ENCODE assay signal across 30 cellular contexts in the genomic region with DNA sequence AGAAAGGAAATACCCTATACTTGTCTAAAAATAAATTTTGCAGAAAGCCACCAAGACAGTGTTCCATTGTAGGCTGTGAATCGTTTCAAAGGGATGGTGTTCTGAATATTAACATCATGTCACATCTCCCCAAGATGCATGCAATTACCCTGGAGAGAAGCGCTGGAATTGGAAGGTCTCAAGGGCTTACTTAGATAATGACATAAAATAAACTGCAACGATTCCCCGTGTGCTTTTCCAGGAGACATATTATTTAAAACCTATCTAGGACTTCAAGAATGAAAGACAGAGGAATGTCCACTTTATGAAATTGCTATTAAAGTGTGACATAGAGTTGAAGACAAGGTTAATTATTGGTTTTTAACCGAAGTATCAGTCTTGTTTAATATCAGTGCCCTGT.
"Had no signal": no experiment of that assay in that cellular context is flagged by ENCODE, and none has a peak within 500 bp of the region (broad histone marks: within the 10 kb centered on the region; RNA-seq: fewer than 3 reads in every experiment).

No MANE protein-coding gene starts in this region.

- H3K4me1 Mint-ChIP-seq: immature natural killer cell; naive B cell; natural killer cell; stimulated activated naive B cell treated with anti-CD40 and anti-IgM and Interleukin-4, amounts not matched to agents 10 μg/mL and 1 μg/mL and 100 μg/mL, for 72 hours had no signal

- H3K36me3 Mint-ChIP-seq: immature natural killer cell; mesothelial cell of epicardium; naive B cell; natural killer cell; stimulated activated naive B cell treated with anti-CD40 and anti-IgM and Interleukin-4, amounts not matched to agents 10 μg/mL and 1 μg/mL and 100 μg/mL, for 72 hours had no signal

- H3K27me3 ChIP-seq: left lung, pancreas, testis, thyroid gland, transverse colon, upper lobe of left lung, vagina had no signal

- H3K4me3 Mint-ChIP-seq: immature natural killer cell; mesothelial cell of epicardium; naive B cell; natural killer cell; nephron progenitor cell; stimulated activated naive B cell treated with anti-CD40 and anti-IgM and Interleukin-4, amounts not matched to agents 10 μg/mL and 1 μg/mL and 100 μg/mL, for 72 hours had no signal

- H3K9me3 Mint-ChIP-seq: mesothelial cell of epicardium had no signal

- H3K4me1 ChIP-seq: left lung, lower lobe of right lung, pancreas, prostate gland, stomach, testis, transverse colon, vagina had no signal

- H3K36me3 ChIP-seq: left lung, lower lobe of right lung, pancreas, prostate gland, stomach, thyroid gland, transverse colon, upper lobe of left lung, vagina had no signal

- H3K9me3 ChIP-seq: left lung, lower lobe of right lung, pancreas, prostate gland, stomach, testis, thyroid gland, transverse colon, upper lobe of left lung, vagina had no signal

- DNase-seq: immature natural killer cell; kidney; left colon; left lung; lower lobe of right lung; mesendoderm; naive B cell; natural killer cell; nephron progenitor cell; nucleus accumbens; pancreas; posterior cingulate gyrus; retina; right cardiac atrium; stimulated activated CD4-positive, alpha-beta T cell treated with anti-CD3 and anti-CD28 coated beads, Interleukin-12 subunit alpha, Interleukin-12 subunit beta, amount 100 ng/mL, for 4 hours; stimulated activated CD4-positive, alpha-beta T cell treated with anti-CD3 and anti-CD28 coated beads, Interleukin-15, amount 100 ng/mL, for 24 hours; stimulated activated CD4-positive, alpha-beta T cell treated with anti-CD3 and anti-CD28 coated beads, Interleukin-2, amount 100 ng/mL, for 24 hours; stimulated activated CD4-positive, alpha-beta T cell treated with anti-CD3 and anti-CD28 coated beads, Interleukin-4, amount 100 ng/mL, for 1 hour; stimulated activated naive B cell treated with anti-CD40 and anti-IgM and Interleukin-4, amounts not matched to agents 10 μg/mL and 1 μg/mL and 100 μg/mL, for 72 hours; stimulated activated naive CD8-positive, alpha-beta T cell treated with anti-CD3 and anti-CD28 coated beads, Interleukin-15, Interleukin-2, amounts not matched to agents 100 U/mL and 50 U/mL, for 24 hours; stomach; testis; thyroid gland; transverse colon; upper lobe of left lung had no signal

- H3K27ac ChIP-seq: left lung, lower lobe of right lung, pancreas, prostate gland, skin epidermis, stomach, testis, thyroid gland, transverse colon, upper lobe of left lung, vagina had no signal

- ATAC-seq: left colon; left lung; lower lobe of right lung; natural killer cell; pancreas; right cardiac atrium; sciatic nerve; stimulated activated naive B cell treated with anti-CD40 and anti-IgM and Interleukin-4, amounts not matched to agents 10 μg/mL and 1 μg/mL and 100 μg/mL, for 72 hours; stimulated activated naive CD8-positive, alpha-beta T cell treated with anti-CD3 and anti-CD28 coated beads, Interleukin-15, Interleukin-2, amounts not matched to agents 100 U/mL and 50 U/mL, for 24 hours had no signal

- H3K4me3 ChIP-seq: left lung, lower lobe of right lung, pancreas, prostate gland, skin epidermis, stomach, testis, thyroid gland, transverse colon, upper lobe of left lung, vagina had no signal

- H3K27ac Mint-ChIP-seq: immature natural killer cell; mesothelial cell of epicardium; naive B cell; natural killer cell; nephron progenitor cell; stimulated activated naive B cell treated with anti-CD40 and anti-IgM and Interleukin-4, amounts not matched to agents 10 μg/mL and 1 μg/mL and 100 μg/mL, for 72 hours had no signal
